2 cellular contexts compared by ENCODE assay signal in genomic region chr20:20744170-20744725, GRCh38.
TF ChIP-seq lines count a peak whose summit lies in the region.

No MANE protein-coding gene starts in this region.

TF ChIP-seq in H1, 55 proteins besides CTCF, POLR2A, EP300 and RAD21:
- no peak for TF ChIP-seq SUZ12 (IDR thresholded peaks at IDR 0.05; ENCODE audit: low read length)
- no peak for TF ChIP-seq YY1 (IDR thresholded peaks at IDR 0.05; ENCODE audit: low read depth, low read length)
- TF ChIP-seq EZH2 (IDR thresholded peaks at IDR 0.05; ENCODE audit: low read depth, low read length, severe bottlenecking) = no peak
- TF ChIP-seq KDM5A (IDR thresholded peaks at IDR 0.05; ENCODE audit: low read length) = no peak
- TF ChIP-seq SIRT6 (IDR thresholded peaks at IDR 0.05; ENCODE audit: low read length) = no peak
- TF ChIP-seq CEBPB (IDR thresholded peaks at IDR 0.05; ENCODE audit: low read depth, low read length) = no peak
- TF ChIP-seq GABPA (IDR thresholded peaks at IDR 0.05; ENCODE audit: borderline replicate concordance, insufficient read depth, low read length) = no peak
- TF ChIP-seq SIN3A (conservative IDR thresholded peaks at IDR 0.05 in 1 of 2, IDR thresholded peaks at IDR 0.05 in 1 of 2; ENCODE audit: low read depth in 1 of 2, low read length in 2 of 2) = no peak
- TF ChIP-seq JUND (IDR thresholded peaks at IDR 0.05; ENCODE audit: low read length) = no peak
- TF ChIP-seq SAP30 (IDR thresholded peaks at IDR 0.05; ENCODE audit: insufficient read depth, insufficient replicate concordance, low read length) = no peak
- TF ChIP-seq CHD2 (IDR thresholded peaks at IDR 0.05; ENCODE audit: low read length) = no peak
- no peak for TF ChIP-seq JUN (IDR thresholded peaks at IDR 0.05; ENCODE audit: low read depth, low read length)
- TF ChIP-seq HDAC6 (IDR thresholded peaks at IDR 0.05; ENCODE audit: low read depth, low read length) = no peak
- no peak for TF ChIP-seq BRCA1 (IDR thresholded peaks at IDR 0.05; ENCODE audit: low read depth, low read length)
- TF ChIP-seq E2F6 (IDR thresholded peaks at IDR 0.05) = no peak
- TF ChIP-seq RXRA (IDR thresholded peaks at IDR 0.05; ENCODE audit: insufficient read depth, low read depth, low read length) = no peak
TF ChIP-seq in H1: peak in this region for 0.

TF ChIP-seq in neural cell, 6 proteins besides CTCF, POLR2A, EP300 and RAD21:
- TF ChIP-seq REST (IDR thresholded peaks at IDR 0.05; ENCODE audit: borderline replicate concordance) (no peak), EZH2 (IDR thresholded peaks at IDR 0.05; ENCODE audit: borderline replicate concordance, insufficient read depth, low read length, poor library complexity, severe bottlenecking) (no peak), SMC3 (conservative IDR thresholded peaks at IDR 0.05; ENCODE audit: poor library complexity) (no peak), TAF1 (IDR thresholded peaks at IDR 0.05; ENCODE audit: low read depth) (no peak), MXI1 (conservative IDR thresholded peaks at IDR 0.05; ENCODE audit: poor library complexity, severe bottlenecking) (no peak), POLR2AphosphoS5 (IDR thresholded peaks at IDR 0.05) (no peak)
